In genomic region chr13:30033681-30034447, GRCh38 we compare ENCODE assay signal across 8 cellular contexts.
A peak's percentile ranks its signal among the peaks of the same experiment; 100 is the strongest.
DNase-seq lines count a peak whose midpoint lies in the region; ATAC-seq and TF ChIP-seq lines count a peak whose summit lies in the region.

No MANE protein-coding gene starts in this region.

- H3K4me1 Mint-ChIP-seq in osteocyte (ENCODE audit: unreplicated experiment) = peaks cover 21% of the 10 kb centered on the region

- ATAC-seq in GM18873 (IDR thresholded peaks at IDR 0.05; ENCODE audit: low FRiP score, unreplicated experiment) = no peak
- no peak for ATAC-seq in HG02798 (IDR thresholded peaks at IDR 0.05; ENCODE audit: poor library complexity, unreplicated experiment)

- H3K27ac Mint-ChIP-seq in osteocyte (ENCODE audit: unreplicated experiment) = peak overlapping the region; percentile 70

- no peak overlapping the region for H3K4me3 Mint-ChIP-seq in osteocyte (ENCODE audit: unreplicated experiment)

- no peaks in the 10 kb centered on the region for H3K36me3 Mint-ChIP-seq in osteocyte (ENCODE audit: unreplicated experiment)

- no peak for TF ChIP-seq CTCF in osteocyte (IDR thresholded peaks at IDR 0.05)

- no peaks in the 10 kb centered on the region for H3K27me3 Mint-ChIP-seq in osteocyte (ENCODE audit: unreplicated experiment)

- peak; percentile 70 for DNase-seq in DMS53 (lab: John Stamatoyannopoulos, UW)
- peak; percentile 14 to 21 for DNase-seq in NCI-H187 (lab: John Stamatoyannopoulos, UW)
- peak; percentile 90 for DNase-seq in dedifferentiated amniotic fluid mesenchymal stem cell (ENCODE audit: extremely low spot score)
- DNase-seq in osteocyte (ENCODE audit: extremely low spot score, unreplicated experiment) = no peak
- no peak for DNase-seq in NCI-H146 (lab: John Stamatoyannopoulos, UW)
- no peak for DNase-seq in central memory CD4-positive, alpha-beta T cell

- H3K9me3 Mint-ChIP-seq in osteocyte (ENCODE audit: unreplicated experiment) = no peaks in the 10 kb centered on the region

Comparison
In these comparisons a context has a peak if more than half of its experiments do, and no peak if none do; other contexts are left out.
1. DNase-seq: peak in DMS53 (single experiment), NCI-H187 (2 of 2) and dedifferentiated amniotic fluid mesenchymal stem cell (single experiment); none in osteocyte (single experiment), NCI-H146 (single experiment) and central memory CD4-positive, alpha-beta T cell (single experiment).